1 cellular context compared by ENCODE assay signal in genomic region chrX:154411322-154411980, GRCh38.
TF ChIP-seq lines count a peak whose summit lies in the region.

TAFAZZIN (plus strand) TSS chrX:154411539; CDS start chrX:154411844, 305 bp downstream.

TF ChIP-seq in HepG2, 621 proteins besides CTCF, POLR2A, EP300 and RAD21 (continued from another document and continues in another):
- no peak for TF ChIP-seq HNF1A (IDR thresholded peaks at IDR 0.05; ENCODE audit: low read depth)
- TF ChIP-seq HNF1A (CRISPR knock-in tag; IDR thresholded peaks at IDR 0.05; ENCODE audit: borderline replicate concordance), result peak; percentile 24; the same call in 1 of the 2 replicates
- no peak for TF ChIP-seq ZKSCAN8 (CRISPR knock-in tag; IDR thresholded peaks at IDR 0.05; ENCODE audit: borderline replicate concordance)
- TF ChIP-seq NFE2L2 (IDR thresholded peaks at IDR 0.05; ENCODE audit: low read length), result no peak
- no peak for TF ChIP-seq ZNF251 (CRISPR knock-in tag; IDR thresholded peaks at IDR 0.05)
- TF ChIP-seq ZNF580 (CRISPR knock-in tag; IDR thresholded peaks at IDR 0.05; ENCODE audit: borderline replicate concordance, low read depth), result no peak
- TF ChIP-seq TRIM22 (IDR thresholded peaks at IDR 0.05), result no peak
- no peak for TF ChIP-seq MIER2 (CRISPR knock-in tag; IDR thresholded peaks at IDR 0.05)
- no peak for TF ChIP-seq ZNF564 (CRISPR knock-in tag; IDR thresholded peaks at IDR 0.05)
- TF ChIP-seq HOXD1 (CRISPR knock-in tag; IDR thresholded peaks at IDR 0.05), result no peak
- no peak for TF ChIP-seq ELF1 (CRISPR knock-in tag; IDR thresholded peaks at IDR 0.05)
- no peak for TF ChIP-seq HMG20B (CRISPR knock-in tag; conservative IDR thresholded peaks at IDR 0.05)
- TF ChIP-seq RFXANK (CRISPR knock-in tag; IDR thresholded peaks at IDR 0.05), result no peak
- peak; percentile 75 for TF ChIP-seq ZNF574 (CRISPR knock-in tag; IDR thresholded peaks at IDR 0.05)
- TF ChIP-seq BRD4 (CRISPR knock-in tag; IDR thresholded peaks at IDR 0.05), result no peak
- TF ChIP-seq FIP1L1 (IDR thresholded peaks at IDR 0.05; ENCODE audit: borderline replicate concordance, insufficient read depth, low read depth, low read length), result no peak
- no peak for TF ChIP-seq ZBTB40 (IDR thresholded peaks at IDR 0.05)
- TF ChIP-seq ZBTB40 (CRISPR knock-in tag; IDR thresholded peaks at IDR 0.05), result peak; percentile 54; the same call in 1 of the 2 replicates
- peak; percentile 82 for TF ChIP-seq ZNF687 (CRISPR knock-in tag; IDR thresholded peaks at IDR 0.05)
- TF ChIP-seq GABPA (IDR thresholded peaks at IDR 0.05; ENCODE audit: low read depth, low read length), result peak; percentile 45; the same call in 1 of the 2 replicates
- 0 out of 2 replicates have a peak, but pooled peaks have one; percentile 20 for TF ChIP-seq GABPA (CRISPR knock-in tag; IDR thresholded peaks at IDR 0.05; ENCODE audit: low read depth)
- TF ChIP-seq NR2F1 (CRISPR knock-in tag; IDR thresholded peaks at IDR 0.05), result no peak
- no peak for TF ChIP-seq PLRG1 (conservative IDR thresholded peaks at IDR 0.05)
- no peak for TF ChIP-seq AGO1 (IDR thresholded peaks at IDR 0.05; ENCODE audit: low read depth, low read length, poor library complexity, severe bottlenecking)
- no peak for TF ChIP-seq MAFG (CRISPR knock-in tag; IDR thresholded peaks at IDR 0.05)
- 0 out of 2 replicates have a peak, but pooled peaks have one; percentile 8 for TF ChIP-seq KLF6 (CRISPR knock-in tag; IDR thresholded peaks at IDR 0.05)
- no peak for TF ChIP-seq ZNF570 (CRISPR knock-in tag; IDR thresholded peaks at IDR 0.05; ENCODE audit: borderline replicate concordance)
- no peak for TF ChIP-seq FOXP1 (IDR thresholded peaks at IDR 0.05)
- no peak for TF ChIP-seq FOXP1 (CRISPR knock-in tag; IDR thresholded peaks at IDR 0.05)
- TF ChIP-seq SIN3B (IDR thresholded peaks at IDR 0.05; ENCODE audit: low read length), result no peak
- no peak for TF ChIP-seq CENPX (CRISPR knock-in tag; IDR thresholded peaks at IDR 0.05)
- no peak for TF ChIP-seq LCORL (IDR thresholded peaks at IDR 0.05)
- TF ChIP-seq LCORL (CRISPR knock-in tag; IDR thresholded peaks at IDR 0.05), result peak; percentile 19; the same call in 1 of the 2 replicates
- TF ChIP-seq ZNF280B (CRISPR knock-in tag; IDR thresholded peaks at IDR 0.05; ENCODE audit: borderline replicate concordance), result no peak
- no peak for TF ChIP-seq SP1 (IDR thresholded peaks at IDR 0.05)
- TF ChIP-seq SP1 (CRISPR knock-in tag; IDR thresholded peaks at IDR 0.05), result no peak
- TF ChIP-seq ATF1 (CRISPR knock-in tag; IDR thresholded peaks at IDR 0.05), result no peak
